Comparison of ENCODE assay signal across 15 cellular contexts in the genomic region with DNA sequence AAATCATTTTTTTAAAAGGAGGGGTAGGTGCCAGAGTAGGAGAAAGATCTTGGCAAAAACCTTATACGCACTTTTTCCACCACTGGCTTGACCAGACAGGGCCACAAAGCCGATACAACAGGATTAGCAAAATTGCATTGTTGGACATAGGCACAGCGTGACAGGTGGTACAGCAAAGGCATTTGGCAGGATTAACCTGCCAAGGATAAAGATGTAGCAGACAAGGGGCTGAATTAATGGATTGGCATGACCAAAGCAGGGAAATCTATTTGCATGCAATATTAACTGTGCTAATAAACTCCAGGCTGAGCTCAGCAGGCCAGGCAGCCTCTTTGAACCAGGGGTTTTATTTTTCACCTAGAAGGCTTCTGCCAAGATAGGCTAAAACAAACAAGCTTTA.
DNase-seq lines count a peak whose midpoint lies in the region; TF ChIP-seq lines count a peak whose summit lies in the region.
"Had no signal": no experiment of that assay in that cellular context is flagged by ENCODE, and none has a peak within 500 bp of the region (broad histone marks: within the 10 kb centered on the region; RNA-seq: fewer than 3 reads in every experiment).

No MANE protein-coding gene starts in this region.

- H4K20me1 ChIP-seq in mammary epithelial cell (ENCODE audit: insufficient read depth, low read length) (no peaks in the 10 kb centered on the region), neural progenitor cell (ENCODE audit: low read depth) (no peaks in the 10 kb centered on the region)
- H4K20me1 ChIP-seq: BLaER1 treated with 17β-estradiol and CSF1 and Interleukin-3, amounts not matched to agents 10 nM and 100 nM had no signal

- H3K4me2 ChIP-seq in mammary epithelial cell (ENCODE audit: insufficient read depth, low read depth, low read length) (no peak overlapping the region), neural progenitor cell (no peak overlapping the region)
- H3K4me2 ChIP-seq: BLaER1 treated with 17β-estradiol and CSF1 and Interleukin-3, amounts not matched to agents 10 nM and 100 nM had no signal

- H3K4me1 Mint-ChIP-seq in MCF 10A (ENCODE audit: insufficient read depth, unreplicated experiment) (peaks cover 21% of the 10 kb centered on the region), neural progenitor cell (peaks cover 23% of the 10 kb centered on the region)

- H3K4me1 ChIP-seq in mammary epithelial cell (ENCODE audit: insufficient read depth, low read length) = peaks cover 21% of the 10 kb centered on the region
- peaks cover 44 to 47% of the 10 kb centered on the region in 2 donors for H3K4me1 ChIP-seq in thyroid gland
- peaks cover 14% of the 10 kb centered on the region for H3K4me1 ChIP-seq in neural progenitor cell
- H3K4me1 ChIP-seq: BLaER1 treated with 17β-estradiol and CSF1 and Interleukin-3, amounts not matched to agents 10 nM and 100 nM; HAP-1 had no signal

- in situ Hi-C loops in mammary epithelial cell (cut with MboI; ENCODE audit: low sequenced_read_pairs in 2 of 2) = no loop called here

- intact Hi-C loops in MCF 10A (cut with micrococcal nuclease) (no loop called here), mammary epithelial cell (cut with micrococcal nuclease) (no loop called here), thyroid gland (cut with DNase I) (loop anchor here (5.0 kb wide), 1 partner anchor 38 kb away; no protein-coding TSS in a partner anchor)

- no peaks in the 10 kb centered on the region for H3F3A ChIP-seq in neural progenitor cell (ENCODE audit: low read depth)

- H3K9me3 Mint-ChIP-seq in MCF 10A (ENCODE audit: unreplicated experiment) (no peaks in the 10 kb centered on the region), neural progenitor cell (peaks cover 2% of the 10 kb centered on the region)
- H3K9me3 Mint-ChIP-seq: CD8-positive, alpha-beta T cell; IgD-negative memory B cell had no signal

- H3K27ac Mint-ChIP-seq in MCF 10A (ENCODE audit: low read depth, unreplicated experiment) (no peak overlapping the region), neural progenitor cell (no peak overlapping the region)
- H3K27ac Mint-ChIP-seq: CD8-positive, alpha-beta T cell; IgD-negative memory B cell had no signal

- TF ChIP-seq POLR2A in thyroid gland (IDR thresholded peaks at IDR 0.05) = no peak

- H3K4me3 ChIP-seq in mammary epithelial cell (replicated peaks in 1 of 3; ENCODE audit: insufficient read depth in 1 of 3, low read depth in 2 of 3, low read length in 3 of 3) = no peak overlapping the region
- H3K4me3 ChIP-seq in LNCaP clone FGC (ENCODE audit: low read depth, low read length) = no peak overlapping the region
- H3K4me3 ChIP-seq in thyroid gland (replicated peaks in 1 of 3) = no peak overlapping the region
- no peak overlapping the region for H3K4me3 ChIP-seq in neural progenitor cell
- H3K4me3 ChIP-seq: BLaER1 treated with 17β-estradiol and CSF1 and Interleukin-3, amounts not matched to agents 10 nM and 100 nM; HAP-1 had no signal

- H3K27ac ChIP-seq in mammary epithelial cell (ENCODE audit: insufficient read depth, low read depth, low read length) = no peak overlapping the region
- peak overlapping the region; percentile 47; the same call in 1 of the 2 replicates for H3K27ac ChIP-seq in RWPE1
- peak overlapping the region; percentile 23 to 98 (median 81) for H3K27ac ChIP-seq in thyroid gland
- H3K27ac ChIP-seq in neural progenitor cell = no peak overlapping the region
- H3K27ac ChIP-seq: BLaER1 treated with 17β-estradiol and CSF1 and Interleukin-3, amounts not matched to agents 10 nM and 100 nM had no signal

- dilution Hi-C loops in mammary epithelial cell (cut with HindIII; ENCODE audit: low sequenced_read_pairs) = no loop called here

- H3K36me3 ChIP-seq in mammary epithelial cell (ENCODE audit: insufficient read depth, low read length) (peaks cover 3% of the 10 kb centered on the region), thyroid gland (peaks cover 9 to 22% of the 10 kb centered on the region in 2 donors), neural progenitor cell (no peaks in the 10 kb centered on the region)
- H3K36me3 ChIP-seq: BLaER1 treated with 17β-estradiol and CSF1 and Interleukin-3, amounts not matched to agents 10 nM and 100 nM; HAP-1 had no signal

- BruUV-seq in MCF 10A (replicated peaks; lab: Mats Ljungman, UMichigan) = no TSS peak
- no TSS peak for BruUV-seq in mammary epithelial cell (replicated peaks; lab: Mats Ljungman, UMichigan)

- DNase-seq in MCF 10A (ENCODE audit: unreplicated experiment) (peak; percentile 34), mammary epithelial cell (no peak), LNCaP clone FGC (ENCODE audit: low read depth) (peak; percentile 45), RWPE1 (ENCODE audit: low spot score) (no peak), thyroid gland (no peak), CD1c-positive myeloid dendritic cell (ENCODE audit: extremely low spot score) (no peak), NAMALWA (ENCODE audit: low spot score) (no peak), neural progenitor cell (ENCODE audit: low spot score) (no peak)
- DNase-seq: ACHN; CD8-positive, alpha-beta T cell; DND-41; GF-D8 had no signal

- POLR2A ChIA-PET in MCF 10A (lab: Yijun Ruan, JAX) (interaction anchor here (0.6 kb wide), 1 partner anchor 402 kb away, joined by 3 read pairs; no protein-coding TSS in a partner anchor), RWPE1 (lab: Yijun Ruan, JAX; ENCODE audit: low non-redundant PET) (no interaction called here)

- CTCF ChIA-PET in MCF 10A (lab: Yijun Ruan, JAX) (interaction anchor here (1.2 kb wide), 1 partner anchor 327 kb away, joined by 3 read pairs; no protein-coding TSS in a partner anchor), mammary epithelial cell (lab: Charles Lee; ENCODE audit: low non-redundant PET) (no interaction called here), RWPE1 (lab: Yijun Ruan, JAX) (interaction anchor here (0.6 kb wide), 1 partner anchor 9 kb away, joined by 3 read pairs; no protein-coding TSS in a partner anchor)

- no peaks in the 10 kb centered on the region for H3K79me2 ChIP-seq in mammary epithelial cell (ENCODE audit: insufficient read depth, low read length)
- H3K79me2 ChIP-seq in neural progenitor cell (ENCODE audit: low read depth) = no peaks in the 10 kb centered on the region

- H3K9ac ChIP-seq in mammary epithelial cell (ENCODE audit: insufficient read depth, low read length) (no peak overlapping the region), neural progenitor cell (no peak overlapping the region)
- H3K9ac ChIP-seq: BLaER1 treated with 17β-estradiol and CSF1 and Interleukin-3, amounts not matched to agents 10 nM and 100 nM had no signal

- H3K36me3 Mint-ChIP-seq in MCF 10A (ENCODE audit: insufficient read depth, unreplicated experiment) = no peaks in the 10 kb centered on the region
- no peaks in the 10 kb centered on the region for H3K36me3 Mint-ChIP-seq in neural progenitor cell
- H3K36me3 Mint-ChIP-seq: CD8-positive, alpha-beta T cell had no signal

- H2AFZ ChIP-seq in mammary epithelial cell (ENCODE audit: low read depth, low read length) (no peak overlapping the region), neural progenitor cell (replicated peaks) (no peak overlapping the region)

- no peaks in the 10 kb centered on the region for H3K9me3 ChIP-seq in mammary epithelial cell (replicated peaks; ENCODE audit: insufficient read depth, low read length)
- no peaks in the 10 kb centered on the region for H3K9me3 ChIP-seq in thyroid gland
- no peaks in the 10 kb centered on the region for H3K9me3 ChIP-seq in neural progenitor cell (ENCODE audit: low read depth)
- H3K9me3 ChIP-seq: BLaER1 treated with 17β-estradiol and CSF1 and Interleukin-3, amounts not matched to agents 10 nM and 100 nM; HAP-1 had no signal

- H3K4me3 Mint-ChIP-seq in MCF 10A (ENCODE audit: unreplicated experiment) (no peak overlapping the region), neural progenitor cell (no peak overlapping the region)
- H3K4me3 Mint-ChIP-seq: CD8-positive, alpha-beta T cell; IgD-negative memory B cell had no signal

- H3K27me3 ChIP-seq in mammary epithelial cell (ENCODE audit: insufficient read depth, low read length) = no peaks in the 10 kb centered on the region
- no peaks in the 10 kb centered on the region for H3K27me3 ChIP-seq in thyroid gland
- H3K27me3 ChIP-seq in neural progenitor cell = no peaks in the 10 kb centered on the region
- H3K27me3 ChIP-seq: BLaER1 treated with 17β-estradiol and CSF1 and Interleukin-3, amounts not matched to agents 10 nM and 100 nM had no signal

- H3K27me3 Mint-ChIP-seq in MCF 10A (ENCODE audit: insufficient read depth, unreplicated experiment) = no peaks in the 10 kb centered on the region
- H3K27me3 Mint-ChIP-seq in neural progenitor cell (ENCODE audit: insufficient read depth, low read depth) = peaks cover 22% of the 10 kb centered on the region
- H3K27me3 Mint-ChIP-seq: IgD-negative memory B cell had no signal

- WGBS in mammary epithelial cell (ENCODE audit: low coverage, missing lambda C conversion rate) = 32% methylated on average over 3 of the region's 3 CpGs
- WGBS in thyroid gland, 2 donors = 71 to 77% methylated on average over 3 of the region's 3 CpGs

- TF ChIP-seq CTCF in MCF 10A (IDR thresholded peaks at IDR 0.05; ENCODE audit: unreplicated experiment) (no peak), mammary epithelial cell (conservative IDR thresholded peaks at IDR 0.05 in 1 of 2, IDR thresholded peaks at IDR 0.05 in 1 of 2; ENCODE audit: extremely low read depth in 1 of 2, insufficient read depth in 1 of 2, low read depth in 1 of 2, low read length in 2 of 2) (no peak), LNCaP clone FGC (IDR thresholded peaks at IDR 0.05; ENCODE audit: control insufficient read depth, extremely low read depth, insufficient read depth) (no peak), RWPE1 (conservative IDR thresholded peaks at IDR 0.05; ENCODE audit: low read depth) (no peak), thyroid gland (IDR thresholded peaks at IDR 0.05) (no peak), neural progenitor cell (IDR thresholded peaks at IDR 0.05) (no peak)

Comparison
In these comparisons a context has a peak if more than half of its experiments do, and no peak if none do; other contexts are left out.
1. DNase-seq: peak in MCF 10A (single experiment) and LNCaP clone FGC (single experiment); none in mammary epithelial cell (single experiment), RWPE1 (single experiment), thyroid gland (0 of 2), CD1c-positive myeloid dendritic cell (single experiment), NAMALWA (single experiment) and neural progenitor cell (single experiment).
2. H3K27ac ChIP-seq: peak in RWPE1 (single experiment) and thyroid gland (3 of 3); none in mammary epithelial cell (single experiment) and neural progenitor cell (single experiment).